Comparison of ENCODE assay signal across 12 cellular contexts in the genomic region with DNA sequence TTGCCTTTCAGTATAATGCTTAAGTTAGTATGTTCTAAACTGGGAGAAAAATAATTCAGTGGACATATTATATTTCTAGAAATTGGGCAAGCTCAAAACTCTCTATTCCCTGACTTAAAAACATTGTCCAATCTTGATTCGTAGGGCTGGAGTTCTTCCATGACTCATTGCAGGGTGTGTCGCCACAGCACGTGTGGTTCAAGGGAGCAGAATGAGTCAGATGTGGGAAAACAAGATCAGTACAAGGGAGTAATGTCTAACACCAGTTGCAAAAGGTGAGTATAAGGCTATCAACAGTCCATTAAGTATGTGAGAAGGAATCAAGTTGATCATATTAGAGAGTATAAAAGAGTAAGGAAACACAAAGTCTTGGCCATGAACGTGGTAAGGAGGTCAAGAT.
DNase-seq lines count a peak whose midpoint lies in the region; ATAC-seq and TF ChIP-seq lines count a peak whose summit lies in the region.
"Had no signal": no experiment of that assay in that cellular context is flagged by ENCODE, and none has a peak within 500 bp of the region (broad histone marks: within the 10 kb centered on the region; RNA-seq: fewer than 3 reads in every experiment).

No MANE protein-coding gene starts in this region.

- H3K4me1 ChIP-seq in right atrium auricular region (no peaks in the 10 kb centered on the region), foreskin keratinocyte (no peaks in the 10 kb centered on the region), stomach (peaks cover 0 to 6% (median 4%) of the 10 kb centered on the region in 4 donors)
- H3K4me1 ChIP-seq: sigmoid colon had no signal

- H3K27me3 ChIP-seq in right atrium auricular region: no peaks in the 10 kb centered on the region
- H3K27me3 ChIP-seq in foreskin keratinocyte: no peaks in the 10 kb centered on the region
- no peaks in the 10 kb centered on the region for H3K27me3 ChIP-seq in stomach
- H3K27me3 ChIP-seq: sigmoid colon had no signal

- H3K27ac ChIP-seq in right atrium auricular region: no peak overlapping the region
- H3K27ac ChIP-seq in foreskin keratinocyte: no peak overlapping the region
- H3K27ac ChIP-seq in stomach: peak overlapping the region in 2 of 5 donors; percentile 12 to 62
- H3K27ac ChIP-seq: sigmoid colon had no signal

- 22 to 31% (median 28%) methylated on average over 4 of the region's 4 CpGs for WGBS in stomach, 5 donors

- TF ChIP-seq CTCF in right atrium auricular region (IDR thresholded peaks at IDR 0.05): no peak
- no peak for TF ChIP-seq CTCF in foreskin keratinocyte (conservative IDR thresholded peaks at IDR 0.05)
- TF ChIP-seq CTCF in stomach (IDR thresholded peaks at IDR 0.05): no peak

- H3K36me3 ChIP-seq in right atrium auricular region: no peaks in the 10 kb centered on the region
- H3K36me3 ChIP-seq in stomach: no peaks in the 10 kb centered on the region
- H3K36me3 ChIP-seq: sigmoid colon had no signal

- no peak for DNase-seq in Right ventricle myocardium inferior (ENCODE audit: missing footprints)
- no peak for DNase-seq in right atrium auricular region (ENCODE audit: low spot score)
- DNase-seq in SW 1271 (lab: John Stamatoyannopoulos, UW): peak; percentile 58 to 84
- peak; percentile 74 to 87 for DNase-seq in foreskin keratinocyte
- peak; percentile 52 for DNase-seq in stomach
- no peak for DNase-seq in NCI-H345 treated with DMSO at 0.1 percent for 48 hours (lab: John Stamatoyannopoulos, UW; ENCODE audit: unreplicated experiment)
- DNase-seq in NCI-H82 treated with DMSO at 0.1 percent for 48 hours (lab: John Stamatoyannopoulos, UW; ENCODE audit: unreplicated experiment): no peak
- no peak for DNase-seq in NCI-H2196 treated with DMSO at 0.1 percent for 48 hours (lab: John Stamatoyannopoulos, UW; ENCODE audit: unreplicated experiment)
- DNase-seq: central memory CD4-positive, alpha-beta T cell; glutamatergic neuron; NCI-H748 treated with DMSO at 0.1 percent for 48 hours; sigmoid colon had no signal

- H3K9me3 ChIP-seq in right atrium auricular region: no peaks in the 10 kb centered on the region
- H3K9me3 ChIP-seq in stomach: peaks cover 0 to 4% (median 0%) of the 10 kb centered on the region in 4 donors

- H3K4me3 ChIP-seq in right atrium auricular region: no peak overlapping the region
- H3K4me3 ChIP-seq in stomach: no peak overlapping the region
- H3K4me3 ChIP-seq: sigmoid colon had no signal

- TF ChIP-seq EP300 in stomach (IDR thresholded peaks at IDR 0.05): no peak

- no peak for TF ChIP-seq POLR2A in stomach (IDR thresholded peaks at IDR 0.05)

- ATAC-seq in Right ventricle myocardium inferior: peak; percentile 44
- peak; percentile 100 for ATAC-seq in foreskin keratinocyte

- intact Hi-C loops in Right ventricle myocardium inferior (cut with DNase I): no loop called here
- intact Hi-C loops in stomach (cut with DNase I; ENCODE audit: low total_unique reads): no loop called here

Comparison
In these comparisons a context has a peak if more than half of its experiments do, and no peak if none do; other contexts are left out.
1. DNase-seq: peak in SW 1271 (2 of 2), foreskin keratinocyte (2 of 2) and stomach (single experiment); none in Right ventricle myocardium inferior (single experiment), right atrium auricular region (single experiment), NCI-H345 treated with DMSO at 0.1 percent for 48 hours (single experiment), NCI-H82 treated with DMSO at 0.1 percent for 48 hours (single experiment) and NCI-H2196 treated with DMSO at 0.1 percent for 48 hours (single experiment).